Comparison of ENCODE assay signal across 16 cellular contexts in the genomic region with DNA sequence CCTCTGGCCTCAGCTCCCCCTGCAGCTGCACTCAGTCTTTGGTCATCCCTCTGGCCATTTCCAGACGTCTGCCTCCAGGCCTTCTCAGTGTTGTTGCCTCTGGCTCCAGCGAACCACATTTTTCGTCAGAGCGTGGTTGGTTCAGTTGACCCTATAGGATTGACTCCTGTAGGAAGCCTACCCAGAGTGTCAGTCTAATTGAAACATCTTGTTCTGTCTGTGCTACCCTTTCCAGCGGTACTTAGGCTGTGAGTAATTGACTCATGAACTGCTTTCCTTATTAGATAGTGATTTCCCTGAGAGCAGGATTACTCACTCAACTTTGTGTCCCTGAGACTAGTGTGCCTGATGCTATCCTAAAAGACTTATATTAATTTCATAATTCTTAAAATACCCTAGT.
DNase-seq lines count a peak whose midpoint lies in the region; ATAC-seq and TF ChIP-seq lines count a peak whose summit lies in the region.
"Had no signal": no experiment of that assay in that cellular context is flagged by ENCODE, and none has a peak within 500 bp of the region (broad histone marks: within the 10 kb centered on the region; RNA-seq: fewer than 3 reads in every experiment).

No MANE protein-coding gene starts in this region.

- H3K4me3 ChIP-seq in adipocyte (ENCODE audit: low read length), result no peak overlapping the region
- H3K4me3 ChIP-seq: BLaER1 treated with 17β-estradiol and CSF1 and Interleukin-3, amounts not matched to agents 10 nM and 100 nM; skin epidermis had no signal

- H3K27me3 ChIP-seq in adipocyte (replicated peaks; ENCODE audit: control insufficient read depth, insufficient read depth, low read length), result no peaks in the 10 kb centered on the region
- H3K27me3 ChIP-seq: BLaER1 treated with 17β-estradiol and CSF1 and Interleukin-3, amounts not matched to agents 10 nM and 100 nM had no signal

- peaks cover 8% of the 10 kb centered on the region for H3K9me3 Mint-ChIP-seq in osteocyte (ENCODE audit: unreplicated experiment)

- H3K4me1 ChIP-seq in adipocyte (ENCODE audit: control insufficient read depth, insufficient read depth, low read length), result peaks cover 31% of the 10 kb centered on the region

- peaks cover 3% of the 10 kb centered on the region for H3K36me3 Mint-ChIP-seq in osteocyte (ENCODE audit: unreplicated experiment)

- no peak overlapping the region for H3K4me3 Mint-ChIP-seq in osteocyte (ENCODE audit: unreplicated experiment)
- H3K4me3 Mint-ChIP-seq: activated naive CD8-positive, alpha-beta T cell treated with anti-CD3 and anti-CD28 coated beads, Interleukin-2, amount 50 U/mL, for 24 hours; naive B cell had no signal

- no peak overlapping the region for H3K9ac ChIP-seq in adipocyte (ENCODE audit: low read length)
- H3K9ac ChIP-seq: BLaER1 treated with 17β-estradiol and CSF1 and Interleukin-3, amounts not matched to agents 10 nM and 100 nM had no signal

- no peaks in the 10 kb centered on the region for H3K9me3 ChIP-seq in adipocyte (ENCODE audit: control insufficient read depth, low read length)

- H3K4me1 Mint-ChIP-seq in osteocyte (ENCODE audit: unreplicated experiment), result peaks cover 49% of the 10 kb centered on the region
- H3K4me1 Mint-ChIP-seq: activated naive CD8-positive, alpha-beta T cell treated with anti-CD3 and anti-CD28 coated beads, Interleukin-2, amount 50 U/mL, for 24 hours; naive B cell had no signal

- H3K36me3 ChIP-seq in adipocyte (ENCODE audit: control insufficient read depth, insufficient read depth, low read length, severe bottlenecking), result no peaks in the 10 kb centered on the region

- no peaks in the 10 kb centered on the region for H3K27me3 Mint-ChIP-seq in osteocyte (ENCODE audit: unreplicated experiment)

- DNase-seq in EH (ENCODE audit: low read depth) (peak; percentile 82), adipocyte (ENCODE audit: low read depth) (peak; percentile 43), fibroblast of peridontal ligament (ENCODE audit: extremely low read depth) (peak; percentile 33), osteocyte (ENCODE audit: extremely low spot score, unreplicated experiment) (no peak), DMS 273 (lab: John Stamatoyannopoulos, UW; ENCODE audit: unreplicated experiment) (no peak), SW480 (ENCODE audit: low spot score) (no peak), UCSD-AML1 (lab: John Stamatoyannopoulos, UW; ENCODE audit: unreplicated experiment) (no peak)
- DNase-seq: activated naive CD8-positive, alpha-beta T cell treated with anti-CD3 and anti-CD28 coated beads, Interleukin-2, amount 50 U/mL, for 24 hours; naive B cell; NCI-H1436 treated with DMSO at 0.1 percent for 48 hours; NCI-H2171; NCI-H69; T-helper 2 cell had no signal

- no peak for TF ChIP-seq CTCF in osteocyte (IDR thresholded peaks at IDR 0.05)

- ATAC-seq in GM18519 (IDR thresholded peaks at IDR 0.05; ENCODE audit: low FRiP score, unreplicated experiment), result no peak
- ATAC-seq: activated naive CD8-positive, alpha-beta T cell treated with anti-CD3 and anti-CD28 coated beads, Interleukin-2, amount 50 U/mL, for 24 hours had no signal

- peak overlapping the region; percentile 90 for H3K27ac Mint-ChIP-seq in osteocyte (ENCODE audit: unreplicated experiment)
- H3K27ac Mint-ChIP-seq: activated naive CD8-positive, alpha-beta T cell treated with anti-CD3 and anti-CD28 coated beads, Interleukin-2, amount 50 U/mL, for 24 hours had no signal

Comparison
In these comparisons a context has a peak if more than half of its experiments do, and no peak if none do; other contexts are left out.
1. DNase-seq: peak in EH (single experiment), adipocyte (single experiment) and fibroblast of peridontal ligament (single experiment); none in osteocyte (single experiment), DMS 273 (single experiment), SW480 (single experiment) and UCSD-AML1 (single experiment).